Comparison of ENCODE assay signal across 16 cellular contexts in the genomic region with DNA sequence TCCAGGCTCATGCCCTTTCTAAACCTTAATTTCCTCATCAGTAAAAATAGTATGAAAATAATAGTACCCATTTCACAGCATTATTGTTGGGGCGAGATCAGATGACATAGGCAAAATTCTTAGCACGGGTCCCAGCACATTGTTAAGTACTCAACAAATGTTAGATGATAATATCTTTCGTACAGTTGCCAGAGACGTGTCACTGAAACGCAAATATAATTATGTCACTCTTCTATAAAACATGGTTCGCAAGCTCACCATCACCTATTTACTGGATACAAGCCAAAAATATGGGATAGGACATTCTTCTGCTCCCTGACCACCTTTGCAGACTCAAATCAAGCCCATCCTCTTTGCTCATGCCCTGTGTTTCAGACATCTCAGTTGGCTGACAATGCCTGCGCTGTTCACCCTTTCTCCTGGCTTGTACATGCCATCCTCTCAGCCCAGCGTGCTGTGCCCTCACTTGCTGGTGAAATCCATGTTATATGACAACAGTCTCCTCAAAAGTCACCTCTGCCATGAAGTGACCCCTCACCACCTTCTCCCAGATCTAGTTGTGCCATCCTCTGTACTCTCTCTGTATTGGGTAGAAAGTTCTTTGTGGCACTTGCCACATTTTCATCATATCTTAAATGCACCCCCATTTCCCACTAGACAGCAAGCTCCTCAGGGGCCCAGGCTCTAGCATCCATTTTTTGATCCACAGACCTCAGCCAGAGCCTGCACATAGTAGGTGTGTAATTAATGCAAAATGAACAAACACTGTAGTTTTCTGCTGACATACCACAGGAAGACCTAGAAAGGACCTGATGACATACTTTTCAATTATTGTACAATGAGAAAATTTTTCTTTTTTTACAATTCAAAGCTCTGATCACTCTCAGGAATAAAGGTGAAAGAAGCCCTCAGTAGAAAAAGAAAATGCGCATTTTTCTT. TPM values are rescaled to one million over a fixed set of nuclear protein-coding genes. Genes with fewer than 3 reads are reported as not detected.
DNase-seq lines count a peak whose midpoint lies in the region; ATAC-seq, FAIRE-seq and TF ChIP-seq lines count a peak whose summit lies in the region.
"Had no signal": no experiment of that assay in that cellular context is flagged by ENCODE, and none has a peak within 500 bp of the region (broad histone marks: within the 10 kb centered on the region; RNA-seq: fewer than 3 reads in every experiment).

No MANE protein-coding gene starts in this region.

- peaks cover 51% of the 10 kb centered on the region for H3K4me1 ChIP-seq in adipocyte (ENCODE audit: control insufficient read depth, insufficient read depth, low read length)
- H3K4me1 ChIP-seq in spleen: peaks cover 7 to 95% (median 77%) of the 10 kb centered on the region in 6 donors

- TF ChIP-seq CTCF in spleen (IDR thresholded peaks at IDR 0.05 in 8 of 11, conservative IDR thresholded peaks at IDR 0.05 in 3 of 11): no peak
- no peak for TF ChIP-seq CTCF in brain microvascular endothelial cell (IDR thresholded peaks at IDR 0.05; ENCODE audit: low read depth, low read length, missing control alignments)

- FAIRE-seq in GM12892 (lab: Jason Lieb, UNC): peak; percentile 9
- FAIRE-seq: G401.6, GM18507, keratinocyte had no signal

- DNase-seq in GM12892 (ENCODE audit: insufficient read length) (no peak), adipocyte (ENCODE audit: low read depth) (no peak), spleen (no peak), brain microvascular endothelial cell (no peak), SHP77 treated with DMSO at 0.1 percent for 48 hours (lab: John Stamatoyannopoulos, UW) (no peak)
- no peak for DNase-seq in stimulated activated CD8-positive, alpha-beta memory T cell treated with anti-CD3 and anti-CD28 coated beads, Interleukin-4, amount 100 ng/mL, for 48 hours
- DNase-seq: foreskin melanocyte; NCI-H1048; NCI-H446; stimulated activated CD4-positive, alpha-beta T cell treated with anti-CD3 and anti-CD28 coated beads, Interleukin-12 subunit alpha, Interleukin-12 subunit beta, amount 100 ng/mL, for 4 hours had no signal

- no peak for TF ChIP-seq POLR2A in GM12892 (IDR thresholded peaks at IDR 0.05; ENCODE audit: low read depth, low read length)
- TF ChIP-seq POLR2A in spleen (IDR thresholded peaks at IDR 0.05): no peak

- H3K27me3 ChIP-seq in adipocyte (replicated peaks; ENCODE audit: control insufficient read depth, insufficient read depth, low read length) (no peaks in the 10 kb centered on the region), layer of hippocampus (ENCODE audit: control insufficient read depth, insufficient read depth, low read length) (no peaks in the 10 kb centered on the region), spleen (replicated peaks in 1 of 7) (no peaks in the 10 kb centered on the region), brain microvascular endothelial cell (replicated peaks) (no peaks in the 10 kb centered on the region)

- H3K4me3 ChIP-seq in adipocyte (ENCODE audit: low read length) (peak overlapping the region; percentile 37), spleen (no peak overlapping the region), brain microvascular endothelial cell (ENCODE audit: low read depth, low read length) (no peak overlapping the region)

- 79 to 87% (median 80%) methylated on average over 9 of the region's 9 CpGs for WGBS in spleen, 5 donors

- intact Hi-C loops in spleen (cut with DNase I; ENCODE audit: low total_unique reads): no loop called here

- in situ Hi-C loops in brain microvascular endothelial cell (cut with HindIII; ENCODE audit: low pct_ligation_motif_present, low sequenced_read_pairs): no loop called here

- H3K36me3 ChIP-seq in adipocyte (ENCODE audit: control insufficient read depth, insufficient read depth, low read length, severe bottlenecking) (peaks cover 44% of the 10 kb centered on the region), spleen (peaks cover 0 to 59% (median 8%) of the 10 kb centered on the region in 6 donors), brain microvascular endothelial cell (replicated peaks) (peaks cover 23% of the 10 kb centered on the region)

- no peak for ATAC-seq in GM21576 (IDR thresholded peaks at IDR 0.05; ENCODE audit: unreplicated experiment)

- H3K9ac ChIP-seq in adipocyte (ENCODE audit: low read length): peak overlapping the region; percentile 69

- H3K9me3 ChIP-seq in adipocyte (ENCODE audit: control insufficient read depth, low read length): no peaks in the 10 kb centered on the region
- no peaks in the 10 kb centered on the region for H3K9me3 ChIP-seq in spleen

- H3K27ac ChIP-seq in layer of hippocampus (ENCODE audit: low read depth, low read length): peak overlapping the region; percentile 38
- peak overlapping the region in 7 of 8 donors; percentile 6 to 74 (median 41) for H3K27ac ChIP-seq in spleen
- no peak overlapping the region for H3K27ac ChIP-seq in brain microvascular endothelial cell
- H3K27ac ChIP-seq: C4-2B had no signal

RNA-seq across cellular contexts. Expression of gene ZEB2, which starts 23.0 kb away (rescaled TPM):
- polyA plus RNA-seq in GM12892 (2012; ENCODE audit: missing spikeins): 1.4 TPM
- 100 to 1,000 TPM; 217 to 362 (median 262) TPM for total RNA-seq in spleen
- 10 to 100 TPM; 25.5 to 36.8 (median 28.5) TPM for polyA plus RNA-seq in spleen
